ENCODE assay signal across 3 cellular contexts in genomic region chr6:3905853-3906190, GRCh38.
TF ChIP-seq lines count a peak whose summit lies in the region.

No MANE protein-coding gene starts in this region.

TF ChIP-seq in SK-N-SH, 30 proteins besides CTCF, POLR2A, EP300 and RAD21:
- TF ChIP-seq CHD2 (IDR thresholded peaks at IDR 0.05; ENCODE audit: low read length, partially characterized antibody): no peak
- TF ChIP-seq RCOR1 (IDR thresholded peaks at IDR 0.05; ENCODE audit: low read length): no peak
- no peak for TF ChIP-seq IRF3 (IDR thresholded peaks at IDR 0.05; ENCODE audit: low read depth, low read length)
- TF ChIP-seq SIN3A (IDR thresholded peaks at IDR 0.05; ENCODE audit: borderline replicate concordance, low read depth, low read length): no peak
- TF ChIP-seq, protein P1, sequence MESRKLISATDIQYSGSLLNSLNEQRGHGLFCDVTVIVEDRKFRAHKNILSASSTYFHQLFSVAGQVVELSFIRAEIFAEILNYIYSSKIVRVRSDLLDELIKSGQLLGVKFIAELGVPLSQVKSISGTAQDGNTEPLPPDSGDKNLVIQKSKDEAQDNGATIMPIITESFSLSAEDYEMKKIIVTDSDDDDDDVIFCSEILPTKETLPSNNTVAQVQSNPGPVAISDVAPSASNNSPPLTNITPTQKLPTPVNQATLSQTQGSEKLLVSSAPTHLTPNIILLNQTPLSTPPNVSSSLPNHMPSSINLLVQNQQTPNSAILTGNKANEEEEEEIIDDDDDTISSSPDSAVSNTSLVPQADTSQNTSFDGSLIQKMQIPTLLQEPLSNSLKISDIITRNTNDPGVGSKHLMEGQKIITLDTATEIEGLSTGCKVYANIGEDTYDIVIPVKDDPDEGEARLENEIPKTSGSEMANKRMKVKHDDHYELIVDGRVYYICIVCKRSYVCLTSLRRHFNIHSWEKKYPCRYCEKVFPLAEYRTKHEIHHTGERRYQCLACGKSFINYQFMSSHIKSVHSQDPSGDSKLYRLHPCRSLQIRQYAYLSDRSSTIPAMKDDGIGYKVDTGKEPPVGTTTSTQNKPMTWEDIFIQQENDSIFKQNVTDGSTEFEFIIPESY (IDR thresholded peaks at IDR 0.05; ENCODE audit: borderline replicate concordance, low read depth): no peak

TF ChIP-seq in SK-N-SH treated with all-trans-retinoic acid at 6 μM for 48 hours, 23 proteins besides CTCF, POLR2A, EP300 and RAD21:
- TF ChIP-seq CSDC2 (CRISPR knock-in tag; IDR thresholded peaks at IDR 0.05) (no peak), GLIS3 (CRISPR knock-in tag; IDR thresholded peaks at IDR 0.05) (no peak), TOX (CRISPR knock-in tag; IDR thresholded peaks at IDR 0.05; ENCODE audit: borderline replicate concordance) (no peak), ZFP3 (CRISPR knock-in tag; IDR thresholded peaks at IDR 0.05) (no peak), ZC3H10 (CRISPR knock-in tag; IDR thresholded peaks at IDR 0.05) (no peak), ARNTL (CRISPR knock-in tag; IDR thresholded peaks at IDR 0.05; ENCODE audit: borderline replicate concordance, low read depth) (no peak), TCF4 (CRISPR knock-in tag; IDR thresholded peaks at IDR 0.05; ENCODE audit: borderline replicate concordance) (no peak), OSR1 (CRISPR knock-in tag; IDR thresholded peaks at IDR 0.05) (no peak), TSHZ2 (CRISPR knock-in tag; IDR thresholded peaks at IDR 0.05) (no peak), BACH2 (CRISPR knock-in tag; IDR thresholded peaks at IDR 0.05; ENCODE audit: borderline replicate concordance) (no peak), ZNF70 (CRISPR knock-in tag; IDR thresholded peaks at IDR 0.05) (no peak), ESRRG (CRISPR knock-in tag; IDR thresholded peaks at IDR 0.05) (no peak), ZFP30 (CRISPR knock-in tag; IDR thresholded peaks at IDR 0.05) (no peak), ZNF565 (CRISPR knock-in tag; conservative IDR thresholded peaks at IDR 0.05; ENCODE audit: low read depth) (no peak), SNAI2 (CRISPR knock-in tag; IDR thresholded peaks at IDR 0.05) (no peak)
- TF ChIP-seq, protein P2, sequence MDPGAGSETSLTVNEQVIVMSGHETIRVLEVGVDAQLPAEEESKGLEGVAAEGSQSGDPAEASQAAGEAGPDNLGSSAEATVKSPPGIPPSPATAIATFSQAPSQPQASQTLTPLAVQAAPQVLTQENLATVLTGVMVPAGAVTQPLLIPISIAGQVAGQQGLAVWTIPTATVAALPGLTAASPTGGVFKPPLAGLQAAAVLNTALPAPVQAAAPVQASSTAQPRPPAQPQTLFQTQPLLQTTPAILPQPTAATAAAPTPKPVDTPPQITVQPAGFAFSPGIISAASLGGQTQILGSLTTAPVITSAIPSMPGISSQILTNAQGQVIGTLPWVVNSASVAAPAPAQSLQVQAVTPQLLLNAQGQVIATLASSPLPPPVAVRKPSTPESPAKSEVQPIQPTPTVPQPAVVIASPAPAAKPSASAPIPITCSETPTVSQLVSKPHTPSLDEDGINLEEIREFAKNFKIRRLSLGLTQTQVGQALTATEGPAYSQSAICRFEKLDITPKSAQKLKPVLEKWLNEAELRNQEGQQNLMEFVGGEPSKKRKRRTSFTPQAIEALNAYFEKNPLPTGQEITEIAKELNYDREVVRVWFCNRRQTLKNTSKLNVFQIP (CRISPR knock-in tag; IDR thresholded peaks at IDR 0.05; ENCODE audit: borderline replicate concordance, low read depth): no peak
- TF ChIP-seq, protein P3, sequence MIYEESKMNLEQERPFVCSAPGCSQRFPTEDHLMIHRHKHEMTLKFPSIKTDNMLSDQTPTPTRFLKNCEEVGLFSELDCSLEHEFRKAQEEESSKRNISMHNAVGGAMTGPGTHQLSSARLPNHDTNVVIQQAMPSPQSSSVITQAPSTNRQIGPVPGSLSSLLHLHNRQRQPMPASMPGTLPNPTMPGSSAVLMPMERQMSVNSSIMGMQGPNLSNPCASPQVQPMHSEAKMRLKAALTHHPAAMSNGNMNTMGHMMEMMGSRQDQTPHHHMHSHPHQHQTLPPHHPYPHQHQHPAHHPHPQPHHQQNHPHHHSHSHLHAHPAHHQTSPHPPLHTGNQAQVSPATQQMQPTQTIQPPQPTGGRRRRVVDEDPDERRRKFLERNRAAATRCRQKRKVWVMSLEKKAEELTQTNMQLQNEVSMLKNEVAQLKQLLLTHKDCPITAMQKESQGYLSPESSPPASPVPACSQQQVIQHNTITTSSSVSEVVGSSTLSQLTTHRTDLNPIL (CRISPR knock-in tag; IDR thresholded peaks at IDR 0.05; ENCODE audit: low read depth): no peak
- TF ChIP-seq, protein P4, sequence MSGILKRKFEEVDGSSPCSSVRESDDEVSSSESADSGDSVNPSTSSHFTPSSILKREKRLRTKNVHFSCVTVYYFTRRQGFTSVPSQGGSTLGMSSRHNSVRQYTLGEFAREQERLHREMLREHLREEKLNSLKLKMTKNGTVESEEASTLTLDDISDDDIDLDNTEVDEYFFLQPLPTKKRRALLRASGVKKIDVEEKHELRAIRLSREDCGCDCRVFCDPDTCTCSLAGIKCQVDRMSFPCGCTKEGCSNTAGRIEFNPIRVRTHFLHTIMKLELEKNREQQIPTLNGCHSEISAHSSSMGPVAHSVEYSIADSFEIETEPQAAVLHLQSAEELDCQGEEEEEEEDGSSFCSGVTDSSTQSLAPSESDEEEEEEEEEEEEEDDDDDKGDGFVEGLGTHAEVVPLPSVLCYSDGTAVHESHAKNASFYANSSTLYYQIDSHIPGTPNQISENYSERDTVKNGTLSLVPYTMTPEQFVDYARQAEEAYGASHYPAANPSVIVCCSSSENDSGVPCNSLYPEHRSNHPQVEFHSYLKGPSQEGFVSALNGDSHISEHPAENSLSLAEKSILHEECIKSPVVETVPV (CRISPR knock-in tag; IDR thresholded peaks at IDR 0.05): no peak
TF ChIP-seq in SK-N-SH treated with all-trans-retinoic acid at 6 μM for 48 hours: peak in this region for 0.

TF ChIP-seq in H1, 55 proteins besides CTCF, POLR2A, EP300 and RAD21:
- TF ChIP-seq TAF7 (optimal IDR thresholded peaks at IDR 0.05; ENCODE audit: borderline replicate concordance, low read depth, low read length) (no peak), SIN3A (conservative IDR thresholded peaks at IDR 0.05 in 1 of 2, IDR thresholded peaks at IDR 0.05 in 1 of 2; ENCODE audit: low read depth in 1 of 2, low read length in 2 of 2) (no peak), KDM4A (IDR thresholded peaks at IDR 0.05; ENCODE audit: low read depth, low read length, severe bottlenecking) (no peak), TBP (IDR thresholded peaks at IDR 0.05; ENCODE audit: low read depth, low read length) (no peak), SRF (IDR thresholded peaks at IDR 0.05; ENCODE audit: low read depth, low read length) (no peak), BACH1 (IDR thresholded peaks at IDR 0.05; ENCODE audit: low read length) (no peak), SAP30 (IDR thresholded peaks at IDR 0.05; ENCODE audit: insufficient read depth, insufficient replicate concordance, low read length) (no peak), SUZ12 (IDR thresholded peaks at IDR 0.05; ENCODE audit: low read length) (no peak), GABPA (IDR thresholded peaks at IDR 0.05; ENCODE audit: borderline replicate concordance, insufficient read depth, low read length) (no peak), CEBPB (IDR thresholded peaks at IDR 0.05; ENCODE audit: low read depth, low read length) (peak; percentile 43; the same call in 1 of the 2 replicates), PHF8 (conservative IDR thresholded peaks at IDR 0.05; ENCODE audit: low read depth, low read length) (no peak), RXRA (IDR thresholded peaks at IDR 0.05; ENCODE audit: insufficient read depth, low read depth, low read length) (no peak)
- TF ChIP-seq, protein P5, sequence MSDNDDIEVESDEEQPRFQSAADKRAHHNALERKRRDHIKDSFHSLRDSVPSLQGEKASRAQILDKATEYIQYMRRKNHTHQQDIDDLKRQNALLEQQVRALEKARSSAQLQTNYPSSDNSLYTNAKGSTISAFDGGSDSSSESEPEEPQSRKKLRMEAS (IDR thresholded peaks at IDR 0.05): peak; percentile 41; the same call in 1 of the 2 replicates
